Comparison of ENCODE assay signal across 21 cellular contexts in genomic region chr7:103628742-103629141, GRCh38.
"Had no signal": no experiment of that assay in that cellular context is flagged by ENCODE, and none has a peak within 500 bp of the region (broad histone marks: within the 10 kb centered on the region; RNA-seq: fewer than 3 reads in every experiment).

No MANE protein-coding gene starts in this region.

- H3K4me2 ChIP-seq: hepatocyte had no signal

- DNase-seq: dermis blood vessel endothelial cell; dorsolateral prefrontal cortex; effector CD4-positive, alpha-beta T cell; effector memory CD4-positive, alpha-beta T cell; foreskin keratinocyte; heart left ventricle; left cardiac atrium; left lung; left ventricle myocardium superior; lower lobe of right lung; mesenchymal stem cell; mucosa of descending colon had no signal

- H3K27me3 ChIP-seq: esophagus muscularis mucosa, foreskin keratinocyte, gastroesophageal sphincter, heart left ventricle, hepatocyte, left lung had no signal

- H3K27ac ChIP-seq: coronary artery, dorsolateral prefrontal cortex, esophagus muscularis mucosa, foreskin keratinocyte, gastroesophageal sphincter, heart left ventricle, hepatocyte, left lung, lower lobe of right lung had no signal

- H3K4me3 ChIP-seq: coronary artery, dorsolateral prefrontal cortex, esophagus muscularis mucosa, gastroesophageal sphincter, heart left ventricle, hepatocyte, left lung, lower lobe of right lung, mucosa of descending colon had no signal

- FAIRE-seq: colon, endothelial cell of umbilical vein, frontal cortex, islet of Langerhans, keratinocyte had no signal

- H3K36me3 ChIP-seq: esophagus muscularis mucosa, gastroesophageal sphincter, heart left ventricle, left lung, lower lobe of right lung had no signal

- H3K9me3 ChIP-seq: esophagus muscularis mucosa, gastroesophageal sphincter, heart left ventricle, left lung, lower lobe of right lung, mucosa of descending colon had no signal

- H3K4me1 ChIP-seq: esophagus muscularis mucosa, gastroesophageal sphincter, heart left ventricle, left lung, lower lobe of right lung had no signal

- H3K79me2 ChIP-seq: hepatocyte had no signal

- H2AFZ ChIP-seq: hepatocyte had no signal

- ATAC-seq: foreskin keratinocyte, gastroesophageal sphincter, heart left ventricle, left cardiac atrium, left lung, left ventricle myocardium superior, lower lobe of right lung, mucosa of descending colon had no signal
